In the genomic region with DNA sequence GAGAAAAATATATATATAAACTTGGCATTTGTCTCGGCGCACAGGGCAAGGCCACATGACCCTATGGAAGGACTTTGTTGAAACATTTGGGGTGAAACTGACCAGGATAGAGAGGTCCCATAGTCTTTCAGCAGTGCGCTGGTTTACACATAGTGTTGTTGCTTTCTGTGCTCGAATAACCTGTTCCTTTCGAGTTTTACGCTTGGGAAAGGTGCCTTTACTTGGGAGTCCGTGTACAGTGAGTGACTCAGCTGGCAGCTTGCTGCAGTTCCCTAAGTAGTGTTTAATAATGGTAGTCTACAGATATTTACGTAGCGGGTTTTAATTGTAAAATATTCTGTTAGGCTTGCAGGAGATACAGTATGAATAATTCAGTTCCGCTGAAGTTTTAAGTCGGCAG, we compare ENCODE assay signal across 8 cellular contexts. TPM values are rescaled to one million over a fixed set of nuclear protein-coding genes. Genes with fewer than 3 reads are reported as not detected.
DNase-seq lines count a peak whose midpoint lies in the region; ATAC-seq and TF ChIP-seq lines count a peak whose summit lies in the region.

No MANE protein-coding gene starts in this region.

- H3K27me3 Mint-ChIP-seq in MCF 10A (ENCODE audit: insufficient read depth, unreplicated experiment) = no peaks in the 10 kb centered on the region

- no TSS peak for BruUV-seq in MCF 10A (replicated peaks; lab: Mats Ljungman, UMichigan)

- H3K4me3 Mint-ChIP-seq in MCF 10A (ENCODE audit: unreplicated experiment) = peak overlapping the region; percentile 78

- intact Hi-C loops in MCF 10A (cut with micrococcal nuclease) (no loop called here), lower lobe of right lung (cut with DNase I) (no loop called here), uterus (cut with DNase I; ENCODE audit: low total_unique reads) (no loop called here)

- H3K36me3 Mint-ChIP-seq in MCF 10A (ENCODE audit: insufficient read depth, unreplicated experiment) = no peaks in the 10 kb centered on the region

- H3K4me1 ChIP-seq in lower lobe of right lung = peaks cover 5% of the 10 kb centered on the region
- H3K4me1 ChIP-seq in uterus = no peaks in the 10 kb centered on the region

- H3K4me3 ChIP-seq in lower lobe of right lung = peak overlapping the region; percentile 66
- peak overlapping the region; percentile 50 to 53 for H3K4me3 ChIP-seq in uterus

- H3K36me3 ChIP-seq in KOPT-K1 (ENCODE audit: insufficient read depth, low read length) = no peaks in the 10 kb centered on the region
- no peaks in the 10 kb centered on the region for H3K36me3 ChIP-seq in lower lobe of right lung
- H3K36me3 ChIP-seq in uterus = no peaks in the 10 kb centered on the region

- TF ChIP-seq POLR2A in uterus (IDR thresholded peaks at IDR 0.05) = no peak

- TF ChIP-seq CTCF in MCF 10A (IDR thresholded peaks at IDR 0.05; ENCODE audit: unreplicated experiment) (no peak), lower lobe of right lung (IDR thresholded peaks at IDR 0.05) (no peak), uterus (IDR thresholded peaks at IDR 0.05) (no peak)

- H3K9me3 ChIP-seq in KOPT-K1 (ENCODE audit: insufficient read depth, low read length, poor library complexity, severe bottlenecking) (no peaks in the 10 kb centered on the region), lower lobe of right lung (no peaks in the 10 kb centered on the region), uterus (no peaks in the 10 kb centered on the region)

- H3K27ac Mint-ChIP-seq in MCF 10A (ENCODE audit: low read depth, unreplicated experiment) = peak overlapping the region; percentile 80

- POLR2A ChIA-PET in MCF 10A (lab: Yijun Ruan, JAX) = interaction anchor here (0.7 to 1.2 kb wide), 3 partner anchors 45 to 271 kb away, joined by 3 to 4 read pairs (median 3); no protein-coding TSS in a partner anchor

- ATAC-seq in lower lobe of right lung = peak; percentile 19 to 48

- H3K4me1 Mint-ChIP-seq in MCF 10A (ENCODE audit: insufficient read depth, unreplicated experiment) = peaks cover 5% of the 10 kb centered on the region

- H3K9me3 Mint-ChIP-seq in MCF 10A (ENCODE audit: unreplicated experiment) = no peaks in the 10 kb centered on the region

- H3K27ac ChIP-seq in KOPT-K1 (ENCODE audit: low read depth, low read length, poor library complexity, severe bottlenecking) (peak overlapping the region; percentile 75), lower lobe of right lung (peak overlapping the region; percentile 73), uterus (peak overlapping the region in 1 of 2 donors; percentile 38)

- H3K27me3 ChIP-seq in lower lobe of right lung (ENCODE audit: low read depth) (no peaks in the 10 kb centered on the region), uterus (no peaks in the 10 kb centered on the region)

- CTCF ChIA-PET in MCF 10A (lab: Yijun Ruan, JAX) = interaction anchor here (1.1 kb wide), 1 partner anchor 62 kb away, joined by 3 read pairs; no protein-coding TSS in a partner anchor

- DNase-seq in DMS 273 (lab: John Stamatoyannopoulos, UW; ENCODE audit: unreplicated experiment) (peak; percentile 26), DMS 273 treated with DMSO at 0.1 percent for 48 hours (lab: John Stamatoyannopoulos, UW) (no peak), MCF 10A (ENCODE audit: unreplicated experiment) (peak; percentile 30), lower lobe of right lung (no peak), uterus (no peak), kidney glomerular epithelial cell (lab: John Stamatoyannopoulos, UW) (no peak)
- no peak for DNase-seq in stimulated activated naive CD4-positive, alpha-beta T cell treated with Interleukin-2 at 50 U/mL for 16 hours (lab: John Stamatoyannopoulos, UW)

RNA-seq across cellular contexts. Expression of gene APOOL, which starts 0.6 kb away (rescaled TPM):
- total RNA-seq in MCF 10A (2022) = 26.3 and 33.8 TPM in 2 replicates
- 19.8 TPM for total RNA-seq in lower lobe of right lung
- total RNA-seq in uterus = 10 to 100 TPM in 2 of 4 donors, 1 to 10 TPM in 2; 2.3 to 22.4 (median 12.1) TPM

Comparison
In these comparisons a context has a peak if more than half of its experiments do, and no peak if none do; other contexts are left out.
1. DNase-seq: peak in DMS 273 (single experiment) and MCF 10A (single experiment); none in DMS 273 treated with DMSO at 0.1 percent for 48 hours (single experiment), lower lobe of right lung (single experiment), uterus (0 of 2), kidney glomerular epithelial cell (single experiment) and stimulated activated naive CD4-positive, alpha-beta T cell treated with Interleukin-2 at 50 U/mL for 16 hours (single experiment).